1 cellular context compared by ENCODE assay signal in genomic region chr16:20642833-20643232, GRCh38.
TF ChIP-seq lines count a peak whose summit lies in the region.
"Not testable (repeated sequence)": the region's sequence is repeated elsewhere in the genome, so short reads cannot be mapped to it uniquely, and the experiment has no call there.

No MANE protein-coding gene starts in this region.

TF ChIP-seq in HepG2, 621 proteins besides CTCF, POLR2A, EP300 and RAD21 (continued from another document):
- TF ChIP-seq, protein P1, sequence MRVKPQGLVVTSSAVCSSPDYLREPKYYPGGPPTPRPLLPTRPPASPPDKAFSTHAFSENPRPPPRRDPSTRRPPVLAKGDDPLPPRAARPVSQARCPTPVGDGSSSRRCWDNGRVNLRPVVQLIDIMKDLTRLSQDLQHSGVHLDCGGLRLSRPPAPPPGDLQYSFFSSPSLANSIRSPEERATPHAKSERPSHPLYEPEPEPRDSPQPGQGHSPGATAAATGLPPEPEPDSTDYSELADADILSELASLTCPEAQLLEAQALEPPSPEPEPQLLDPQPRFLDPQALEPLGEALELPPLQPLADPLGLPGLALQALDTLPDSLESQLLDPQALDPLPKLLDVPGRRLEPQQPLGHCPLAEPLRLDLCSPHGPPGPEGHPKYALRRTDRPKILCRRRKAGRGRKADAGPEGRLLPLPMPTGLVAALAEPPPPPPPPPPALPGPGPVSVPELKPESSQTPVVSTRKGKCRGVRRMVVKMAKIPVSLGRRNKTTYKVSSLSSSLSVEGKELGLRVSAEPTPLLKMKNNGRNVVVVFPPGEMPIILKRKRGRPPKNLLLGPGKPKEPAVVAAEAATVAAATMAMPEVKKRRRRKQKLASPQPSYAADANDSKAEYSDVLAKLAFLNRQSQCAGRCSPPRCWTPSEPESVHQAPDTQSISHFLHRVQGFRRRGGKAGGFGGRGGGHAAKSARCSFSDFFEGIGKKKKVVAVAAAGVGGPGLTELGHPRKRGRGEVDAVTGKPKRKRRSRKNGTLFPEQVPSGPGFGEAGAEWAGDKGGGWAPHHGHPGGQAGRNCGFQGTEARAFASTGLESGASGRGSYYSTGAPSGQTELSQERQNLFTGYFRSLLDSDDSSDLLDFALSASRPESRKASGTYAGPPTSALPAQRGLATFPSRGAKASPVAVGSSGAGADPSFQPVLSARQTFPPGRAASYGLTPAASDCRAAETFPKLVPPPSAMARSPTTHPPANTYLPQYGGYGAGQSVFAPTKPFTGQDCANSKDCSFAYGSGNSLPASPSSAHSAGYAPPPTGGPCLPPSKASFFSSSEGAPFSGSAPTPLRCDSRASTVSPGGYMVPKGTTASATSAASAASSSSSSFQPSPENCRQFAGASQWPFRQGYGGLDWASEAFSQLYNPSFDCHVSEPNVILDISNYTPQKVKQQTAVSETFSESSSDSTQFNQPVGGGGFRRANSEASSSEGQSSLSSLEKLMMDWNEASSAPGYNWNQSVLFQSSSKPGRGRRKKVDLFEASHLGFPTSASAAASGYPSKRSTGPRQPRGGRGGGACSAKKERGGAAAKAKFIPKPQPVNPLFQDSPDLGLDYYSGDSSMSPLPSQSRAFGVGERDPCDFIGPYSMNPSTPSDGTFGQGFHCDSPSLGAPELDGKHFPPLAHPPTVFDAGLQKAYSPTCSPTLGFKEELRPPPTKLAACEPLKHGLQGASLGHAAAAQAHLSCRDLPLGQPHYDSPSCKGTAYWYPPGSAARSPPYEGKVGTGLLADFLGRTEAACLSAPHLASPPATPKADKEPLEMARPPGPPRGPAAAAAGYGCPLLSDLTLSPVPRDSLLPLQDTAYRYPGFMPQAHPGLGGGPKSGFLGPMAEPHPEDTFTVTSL (CRISPR knock-in tag; IDR thresholded peaks at IDR 0.05; ENCODE audit: borderline replicate concordance) = peak; percentile 23; the same call in 1 of the 2 replicates
- TF ChIP-seq SOX13, FOXA1, FOXP1 (IDR thresholded peaks at IDR 0.05): not testable (repeated sequence)
- TF ChIP-seq SOX13 (CRISPR knock-in tag; conservative IDR thresholded peaks at IDR 0.05 in 1 of 2, IDR thresholded peaks at IDR 0.05 in 1 of 2) (0 out of 4 replicates have a peak, but pooled peaks of 1 of the 2 experiments have one; percentile 20), PAXIP1 (CRISPR knock-in tag; conservative IDR thresholded peaks at IDR 0.05) (0 out of 2 replicates have a peak, but pooled peaks have one; percentile 27), FOXA1 (CRISPR knock-in tag; IDR thresholded peaks at IDR 0.05) (peak; percentile 59), WIZ (CRISPR knock-in tag; IDR thresholded peaks at IDR 0.05) (peak; percentile 48; the same call in 1 of the 2 replicates), SOX5 (CRISPR knock-in tag; IDR thresholded peaks at IDR 0.05; ENCODE audit: borderline replicate concordance) (peak; percentile 16; the same call in 1 of the 2 replicates), SAP130 (CRISPR knock-in tag; IDR thresholded peaks at IDR 0.05; ENCODE audit: low read depth) (0 out of 2 replicates have a peak, but pooled peaks have one; percentile 20), ZNF609 (CRISPR knock-in tag; IDR thresholded peaks at IDR 0.05; ENCODE audit: borderline replicate concordance) (peak; percentile 57; the same call in 1 of the 2 replicates), TCF7 (IDR thresholded peaks at IDR 0.05; ENCODE audit: low read depth) (0 out of 2 replicates have a peak, but pooled peaks have one; percentile 20), BCL6 (CRISPR knock-in tag; IDR thresholded peaks at IDR 0.05) (peak; percentile 63; the same call in 1 of the 2 replicates), NR2F2 (IDR thresholded peaks at IDR 0.05; ENCODE audit: borderline replicate concordance, low read depth) (peak; percentile 80), HDAC2 (CRISPR knock-in tag; IDR thresholded peaks at IDR 0.05) (0 out of 2 replicates have a peak, but pooled peaks have one; percentile 29), ZNF644 (CRISPR knock-in tag; IDR thresholded peaks at IDR 0.05; ENCODE audit: low read depth) (peak; percentile 91), ZBTB34 (CRISPR knock-in tag; IDR thresholded peaks at IDR 0.05) (0 out of 2 replicates have a peak, but pooled peaks have one; percentile 34), FOXP1 (CRISPR knock-in tag; IDR thresholded peaks at IDR 0.05) (peak; percentile 73), ZFY (CRISPR knock-in tag; IDR thresholded peaks at IDR 0.05) (0 out of 2 replicates have a peak, but pooled peaks have one; percentile 24), PITX1 (CRISPR knock-in tag; IDR thresholded peaks at IDR 0.05) (0 out of 2 replicates have a peak, but pooled peaks have one; percentile 33), PHF21A (CRISPR knock-in tag; IDR thresholded peaks at IDR 0.05) (0 out of 2 replicates have a peak, but pooled peaks have one; percentile 13), MIXL1 (CRISPR knock-in tag; IDR thresholded peaks at IDR 0.05) (0 out of 2 replicates have a peak, but pooled peaks have one; percentile 26), RXRB (CRISPR knock-in tag; IDR thresholded peaks at IDR 0.05; ENCODE audit: borderline replicate concordance) (peak; percentile 33; the same call in 1 of the 2 replicates)
- TF ChIP-seq, protein P2, sequence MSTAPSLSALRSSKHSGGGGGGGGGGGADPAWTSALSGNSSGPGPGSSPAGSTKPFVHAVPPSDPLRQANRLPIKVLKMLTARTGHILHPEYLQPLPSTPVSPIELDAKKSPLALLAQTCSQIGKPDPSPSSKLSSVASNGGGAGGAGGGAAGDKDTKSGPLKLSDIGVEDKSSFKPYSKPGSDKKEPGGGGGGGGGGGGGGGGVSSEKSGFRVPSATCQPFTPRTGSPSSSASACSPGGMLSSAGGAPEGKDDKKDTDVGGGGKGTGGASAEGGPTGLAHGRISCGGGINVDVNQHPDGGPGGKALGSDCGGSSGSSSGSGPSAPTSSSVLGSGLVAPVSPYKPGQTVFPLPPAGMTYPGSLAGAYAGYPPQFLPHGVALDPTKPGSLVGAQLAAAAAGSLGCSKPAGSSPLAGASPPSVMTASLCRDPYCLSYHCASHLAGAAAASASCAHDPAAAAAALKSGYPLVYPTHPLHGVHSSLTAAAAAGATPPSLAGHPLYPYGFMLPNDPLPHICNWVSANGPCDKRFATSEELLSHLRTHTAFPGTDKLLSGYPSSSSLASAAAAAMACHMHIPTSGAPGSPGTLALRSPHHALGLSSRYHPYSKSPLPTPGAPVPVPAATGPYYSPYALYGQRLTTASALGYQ (CRISPR knock-in tag; IDR thresholded peaks at IDR 0.05) = 0 out of 2 replicates have a peak, but pooled peaks have one; percentile 40
- TF ChIP-seq, protein P3, sequence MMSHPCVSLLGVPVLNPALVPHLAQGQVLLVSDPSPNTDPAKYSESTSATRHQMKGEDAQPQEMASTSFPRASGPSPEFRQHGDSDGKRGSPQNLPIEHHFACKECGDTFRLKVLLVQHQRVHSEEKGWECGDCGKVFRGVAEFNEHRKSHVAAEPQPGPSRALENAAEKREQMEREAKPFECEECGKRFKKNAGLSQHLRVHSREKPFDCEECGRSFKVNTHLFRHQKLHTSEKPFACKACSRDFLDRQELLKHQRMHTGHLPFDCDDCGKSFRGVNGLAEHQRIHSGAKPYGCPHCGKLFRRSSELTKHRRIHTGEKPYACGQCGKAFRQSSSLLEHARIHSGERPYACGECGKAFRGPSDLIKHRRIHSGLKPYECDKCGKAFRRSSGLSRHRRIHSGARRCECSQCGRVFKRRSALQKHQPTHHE (CRISPR knock-in tag; IDR thresholded peaks at IDR 0.05; ENCODE audit: borderline replicate concordance) = 0 out of 2 replicates have a peak, but pooled peaks have one; percentile 21
TF ChIP-seq in HepG2: peak in this region for 35; not testable (repeated sequence) for 586.
